Comparison of ENCODE assay signal across 1 cellular context in genomic region chr1:1115136-1115829, GRCh38.
TF ChIP-seq lines count a peak whose summit lies in the region.

No MANE protein-coding gene starts in this region.

TF ChIP-seq in SK-N-SH, 30 proteins besides CTCF, POLR2A, EP300 and RAD21 (continued from another document):
- TF ChIP-seq REST (IDR thresholded peaks at IDR 0.05; ENCODE audit: low read depth, low read length) = no peak
- TF ChIP-seq TAF1 (IDR thresholded peaks at IDR 0.05; ENCODE audit: borderline replicate concordance, low read depth, low read length) = no peak
